Comparison of ENCODE assay signal across 8 cellular contexts in genomic region chr6:69339163-69339550, GRCh38.
"Had no signal": no experiment of that assay in that cellular context is flagged by ENCODE, and none has a peak within 500 bp of the region (broad histone marks: within the 10 kb centered on the region; RNA-seq: fewer than 3 reads in every experiment).

No MANE protein-coding gene starts in this region.

- FAIRE-seq: H1, H54, HepG2 had no signal

- H3K27me3 Mint-ChIP-seq: IgD-negative memory B cell had no signal

- H3K4me3 Mint-ChIP-seq: GM23338, H9, IgD-negative memory B cell had no signal

- H3K4me1 Mint-ChIP-seq: GM23338, H9, IgD-negative memory B cell had no signal

- H3K27ac Mint-ChIP-seq: GM23338, IgD-negative memory B cell had no signal

- H3K9me3 Mint-ChIP-seq: GM23338, H9 had no signal

- DNase-seq: H9, HCEC 1CT, KBM-7 had no signal

- H3K36me3 Mint-ChIP-seq: IgD-negative memory B cell had no signal

- H3K4me3 ChIP-seq: GM23338 had no signal
